In genomic region chr1:10209590-10209904, GRCh38 we compare ENCODE assay signal across 8 cellular contexts. TPM values are rescaled to one million over a fixed set of nuclear protein-coding genes. Genes with fewer than 3 reads are reported as not detected.
DNase-seq lines count a peak whose midpoint lies in the region; ATAC-seq and TF ChIP-seq lines count a peak whose summit lies in the region.

No MANE protein-coding gene starts in this region.

- peaks cover 17 to 29% (median 23%) of the 10 kb centered on the region in 3 donors for H3K4me1 Mint-ChIP-seq in naive B cell

- no peaks in the 10 kb centered on the region for H3K36me3 Mint-ChIP-seq in naive B cell

- peak overlapping the region; percentile 73 for H3K4me3 ChIP-seq in AG04449 (ENCODE audit: low read depth, low read length)
- H3K4me3 ChIP-seq in Jurkat, Clone E6-1 (ENCODE audit: low read length): peak overlapping the region; percentile 72

- TF ChIP-seq CTCF in AG04449 (IDR thresholded peaks at IDR 0.05; ENCODE audit: insufficient read depth, low read length, missing control alignments): no peak

- peak overlapping the region; percentile 95 for H3K27ac ChIP-seq in cingulate gyrus (ENCODE audit: low read depth, low read length)

- no peak for ATAC-seq in naive B cell (ENCODE audit: low read depth in 2 of 2)

- no peaks in the 10 kb centered on the region for H3K9me3 Mint-ChIP-seq in naive B cell

- DNase-seq in AG04449 (ENCODE audit: low read depth, low spot score): no peak
- no peak for DNase-seq in Jurkat, Clone E6-1 (ENCODE audit: low read depth, low spot score)
- DNase-seq in naive B cell: no peak
- DNase-seq in mucosa of gallbladder (ENCODE audit: low spot score): no peak
- no peak for DNase-seq in 8988T
- no peak for DNase-seq in NCI-H226
- DNase-seq in NCI-H69 (lab: John Stamatoyannopoulos, UW): no peak

- H3K27ac Mint-ChIP-seq in naive B cell: peak overlapping the region in 4 of 6 donors; percentile 52 to 86 (median 82)

- peak overlapping the region; percentile 88 to 93 (median 92) for H3K4me3 Mint-ChIP-seq in naive B cell

- POLR2A ChIA-PET in AG04449 (lab: Yijun Ruan, JAX): interaction anchor here (0.6 to 1.6 kb wide), 8 partner anchors 12 to 266 kb away, joined by 3 to 10 read pairs (median 5); partner anchors contain the start of genes CENPS, LZIC and NMNAT1

- CTCF ChIA-PET in AG04449 (lab: Yijun Ruan, JAX): interaction anchor here (0.6 to 3.2 kb wide), 61 partner anchors 9 to 268 kb away, joined by 3 to 64 read pairs (median 5); partner anchors contain the start of genes CENPS and NMNAT1

- H3K27me3 Mint-ChIP-seq in naive B cell: peaks cover 0 to 15% (median 0%) of the 10 kb centered on the region in 3 donors

RNA-seq across cellular contexts. Expression of gene KIF1B, which starts 0.8 kb away (rescaled TPM):
- polyA plus RNA-seq in Jurkat, Clone E6-1 (2012; ENCODE audit: insufficient read depth, insufficient read length): 7.1 TPM
- polyA plus RNA-seq in naive B cell (ENCODE audit: low read depth in 6 of 6): 1 to 10 TPM in 4 of 6 donors, under 1 TPM in 2; 0.84 to 2.0 (median 1.4) TPM
- total RNA-seq in mucosa of gallbladder: 45.7 TPM
